9 cellular contexts compared by ENCODE assay signal in the genomic region with DNA sequence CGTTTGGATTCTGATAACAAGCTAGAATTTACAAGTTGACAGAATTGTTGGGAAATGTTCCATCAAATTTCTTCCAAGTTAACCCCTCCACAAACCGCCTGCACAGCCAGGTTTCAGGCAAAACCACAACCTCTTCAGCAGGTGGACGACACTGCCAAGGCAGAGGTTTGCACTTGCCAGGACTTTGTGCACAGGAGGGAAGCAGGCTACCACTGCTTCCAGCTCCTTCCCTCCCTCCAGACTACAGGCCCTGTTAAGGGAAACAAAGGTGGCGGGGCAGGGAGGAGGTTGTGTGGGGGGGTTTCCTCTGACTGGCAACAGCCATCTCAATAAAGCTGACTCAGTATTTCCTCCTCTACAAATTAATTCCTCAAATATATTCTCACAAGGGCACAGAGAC. TPM values are rescaled to one million over a fixed set of nuclear protein-coding genes. Genes with fewer than 3 reads are reported as not detected.
DNase-seq lines count a peak whose midpoint lies in the region; ATAC-seq and TF ChIP-seq lines count a peak whose summit lies in the region.
"Had no signal": no experiment of that assay in that cellular context is flagged by ENCODE, and none has a peak within 500 bp of the region (broad histone marks: within the 10 kb centered on the region; RNA-seq: fewer than 3 reads in every experiment).

No MANE protein-coding gene starts in this region.

- no peaks in the 10 kb centered on the region for H3K36me3 ChIP-seq in CD8-positive, alpha-beta memory T cell (ENCODE audit: insufficient read depth, low read length)
- no peaks in the 10 kb centered on the region for H3K36me3 ChIP-seq in effector memory CD4-positive, alpha-beta T cell (ENCODE audit: control insufficient read depth, insufficient read depth, low read length)

- peak in 3 of 5 donors; percentile 46 to 70 (median 48) for DNase-seq in CD8-positive, alpha-beta memory T cell
- DNase-seq in T-helper 9 cell (peak; percentile 25), osteocyte (ENCODE audit: extremely low spot score, unreplicated experiment) (no peak)
- peak in 2 of 3 donors; percentile 32 to 53 for DNase-seq in effector memory CD4-positive, alpha-beta T cell

- no peak for ATAC-seq in HG02970 (IDR thresholded peaks at IDR 0.05; ENCODE audit: low FRiP score, unreplicated experiment)
- no peak for ATAC-seq in GM21381 (IDR thresholded peaks at IDR 0.05; ENCODE audit: unreplicated experiment)
- no peak for ATAC-seq in GM18520 (IDR thresholded peaks at IDR 0.05; ENCODE audit: unreplicated experiment)
- ATAC-seq in GM19324 (IDR thresholded peaks at IDR 0.05; ENCODE audit: low FRiP score, unreplicated experiment) = no peak

- CTCF ChIA-PET in CD8-positive, alpha-beta memory T cell (lab: Charles Lee) = interaction anchor here (1.1 to 4.0 kb wide), 14 partner anchors 9 to 73 kb away, joined by 3 to 38 read pairs (median 6); no protein-coding TSS in a partner anchor

- POLR2A ChIA-PET in CD8-positive, alpha-beta memory T cell (lab: Charles Lee) = interaction anchor here (1.1 to 3.6 kb wide), 9 partner anchors 12 to 41 kb away, joined by 3 to 32 read pairs (median 7); no protein-coding TSS in a partner anchor

- TF ChIP-seq CTCF in osteocyte (IDR thresholded peaks at IDR 0.05) = no peak

- H3K9me3 ChIP-seq in CD8-positive, alpha-beta memory T cell (ENCODE audit: low read length) = no peaks in the 10 kb centered on the region
- H3K9me3 ChIP-seq in effector memory CD4-positive, alpha-beta T cell (ENCODE audit: control insufficient read depth, low read length) = no peaks in the 10 kb centered on the region

- peaks cover 87 to 97% (median 95%) of the 10 kb centered on the region in 3 donors for H3K4me1 Mint-ChIP-seq in CD8-positive, alpha-beta memory T cell
- H3K4me1 Mint-ChIP-seq in osteocyte (ENCODE audit: unreplicated experiment) = peaks cover 31% of the 10 kb centered on the region

- H3K4me1 ChIP-seq in CD8-positive, alpha-beta memory T cell (ENCODE audit: insufficient read depth, low read length) = peaks cover 71% of the 10 kb centered on the region
- H3K4me1 ChIP-seq in effector memory CD4-positive, alpha-beta T cell (ENCODE audit: control insufficient read depth, insufficient read depth, low read length, poor library complexity, severe bottlenecking) = peaks cover 68% of the 10 kb centered on the region

- peak overlapping the region; percentile 75 for H3K27ac ChIP-seq in CD8-positive, alpha-beta memory T cell (ENCODE audit: low read depth, low read length)
- H3K27ac ChIP-seq in effector memory CD4-positive, alpha-beta T cell (ENCODE audit: insufficient read depth, low read length, poor library complexity, severe bottlenecking) = peak overlapping the region; percentile 77

- H3K4me3 ChIP-seq in CD8-positive, alpha-beta memory T cell (ENCODE audit: low read length) = peak overlapping the region; percentile 7
- H3K4me3 ChIP-seq in effector memory CD4-positive, alpha-beta T cell (ENCODE audit: insufficient read depth, low read depth, low read length, poor library complexity, severe bottlenecking) = no peak overlapping the region

- no peaks in the 10 kb centered on the region for H3K27me3 ChIP-seq in CD8-positive, alpha-beta memory T cell (ENCODE audit: insufficient read depth, low read length, poor library complexity, severe bottlenecking)
- H3K27me3 ChIP-seq in effector memory CD4-positive, alpha-beta T cell (replicated peaks; ENCODE audit: control insufficient read depth, insufficient read depth, low read length, poor library complexity, severe bottlenecking) = no peaks in the 10 kb centered on the region

- peaks cover 4 to 38% (median 5%) of the 10 kb centered on the region in 3 donors for H3K36me3 Mint-ChIP-seq in CD8-positive, alpha-beta memory T cell
- H3K36me3 Mint-ChIP-seq in osteocyte (ENCODE audit: unreplicated experiment) = peaks cover 25% of the 10 kb centered on the region

- peak overlapping the region; percentile 73 to 99 (median 96) for H3K27ac Mint-ChIP-seq in CD8-positive, alpha-beta memory T cell
- H3K27ac Mint-ChIP-seq in osteocyte (ENCODE audit: unreplicated experiment) = peak overlapping the region; percentile 64

- peak overlapping the region; percentile 57 to 84 (median 78) for H3K4me3 Mint-ChIP-seq in CD8-positive, alpha-beta memory T cell
- H3K4me3 Mint-ChIP-seq in osteocyte (ENCODE audit: unreplicated experiment) = no peak overlapping the region
- H3K4me3 Mint-ChIP-seq: memory B cell had no signal

- no peaks in the 10 kb centered on the region for H3K9me3 Mint-ChIP-seq in CD8-positive, alpha-beta memory T cell
- no peaks in the 10 kb centered on the region for H3K9me3 Mint-ChIP-seq in osteocyte (ENCODE audit: unreplicated experiment)
- H3K9me3 Mint-ChIP-seq: memory B cell had no signal

- peaks cover 0 to 2% of the 10 kb centered on the region in 2 donors for H3K27me3 Mint-ChIP-seq in CD8-positive, alpha-beta memory T cell
- no peaks in the 10 kb centered on the region for H3K27me3 Mint-ChIP-seq in osteocyte (ENCODE audit: unreplicated experiment)
- H3K27me3 Mint-ChIP-seq: memory B cell had no signal

RNA-seq across cellular contexts. Expression of a gene that starts 42.2 kb away (rescaled TPM):
- 10 to 100 TPM; 40.1 to 41.1 TPM for total RNA-seq in CD8-positive, alpha-beta memory T cell
- 26.4 TPM for polyA plus RNA-seq in CD8-positive, alpha-beta memory T cell
- total RNA-seq in osteocyte = 65.5 and 69.3 TPM in 2 replicates

RNA-seq across cellular contexts. Expression of a gene that starts 57.0 kb away (rescaled TPM):
- total RNA-seq in CD8-positive, alpha-beta memory T cell = not detected
- polyA plus RNA-seq in CD8-positive, alpha-beta memory T cell = not detected
- not detected in 2 replicates for total RNA-seq in osteocyte
